Comparison of ENCODE assay signal across 8 cellular contexts in the genomic region with DNA sequence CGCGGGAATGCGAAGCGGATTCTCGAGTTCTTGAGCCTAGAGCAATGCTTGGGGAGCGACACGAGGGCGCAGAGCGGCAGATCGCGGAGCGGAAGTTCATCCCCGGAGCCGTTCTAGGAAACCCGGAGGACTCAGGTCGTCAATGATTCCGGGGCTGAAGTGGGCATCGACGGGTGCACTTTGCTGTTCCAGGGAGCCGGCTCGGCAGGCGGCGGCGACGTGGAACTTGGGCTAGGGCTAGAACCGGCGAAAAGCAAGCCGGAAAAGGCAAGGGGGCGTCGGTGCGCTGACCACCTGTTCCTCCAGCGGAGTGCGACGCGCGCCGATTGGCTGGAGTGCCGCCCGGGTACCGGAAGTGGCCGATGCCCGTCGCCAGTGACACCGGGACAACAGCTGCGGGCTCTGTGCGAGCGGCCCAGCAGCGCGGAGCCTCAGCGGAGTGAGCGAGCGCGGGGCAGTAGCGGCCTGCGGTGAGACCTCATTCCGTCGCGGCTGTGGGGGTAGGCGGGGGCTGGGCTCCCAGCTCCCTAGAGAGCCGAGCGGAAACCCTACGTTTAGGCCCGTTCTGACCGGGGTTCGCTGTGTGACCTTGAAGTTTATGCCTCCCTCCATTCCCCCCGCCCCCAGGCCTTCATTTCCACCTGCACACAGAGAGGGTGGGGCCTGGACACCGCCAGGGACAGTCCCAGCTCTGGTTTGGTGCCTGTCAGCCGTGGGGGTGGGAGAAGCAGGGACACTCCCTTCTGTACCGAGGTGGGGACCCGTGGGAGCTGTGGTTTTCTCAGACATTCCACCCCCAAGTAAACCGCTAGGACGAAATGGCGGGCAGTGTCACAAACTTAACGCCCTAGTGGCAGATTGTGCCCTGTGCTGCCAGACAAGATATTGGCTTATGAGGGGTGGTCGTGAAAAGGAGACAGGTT. TPM values are rescaled to one million over a fixed set of nuclear protein-coding genes. Genes with fewer than 3 reads are reported as not detected.
DNase-seq lines count a peak whose midpoint lies in the region; ATAC-seq, FAIRE-seq and TF ChIP-seq lines count a peak whose summit lies in the region.

Gene ZFP3 (plus strand): TSS at position 362 of the 923 bp plus-strand sequence. CDS start 13,038 bp downstream, outside the sequence.

- no peak for FAIRE-seq in bronchial epithelial cell (lab: Jason Lieb, UNC)

- DNase-seq in ELR (ENCODE audit: low read depth), result peak; percentile 37
- peak; percentile 74 for DNase-seq in NCI-H1436 (lab: John Stamatoyannopoulos, UW)
- DNase-seq in bronchial epithelial cell (ENCODE audit: low read depth), result peak; percentile 46
- DNase-seq in kidney epithelial cell (ENCODE audit: low read depth), result peak; percentile 51
- peak; percentile 66 to 71 for DNase-seq in stimulated activated CD4-positive, alpha-beta T cell treated with anti-CD3 and anti-CD28 coated beads, Interleukin-15, amount 100 ng/mL, for 48 hours (ENCODE audit: low read depth in 2 of 2)
- DNase-seq in cortex of kidney (lab: John Stamatoyannopoulos, UW), result no peak

- no peaks in the 10 kb centered on the region for H3K36me3 ChIP-seq in bronchial epithelial cell (ENCODE audit: control insufficient read depth, insufficient read depth, low read length)
- H3K36me3 ChIP-seq in kidney epithelial cell (ENCODE audit: control insufficient read depth, insufficient read depth, low read length), result no peaks in the 10 kb centered on the region

- H3K27me3 ChIP-seq in bronchial epithelial cell (ENCODE audit: control insufficient read depth, insufficient read depth, low read length) (no peaks in the 10 kb centered on the region), kidney epithelial cell (ENCODE audit: control insufficient read depth, insufficient read depth, low read length) (no peaks in the 10 kb centered on the region)

- ATAC-seq in GM21825 (IDR thresholded peaks at IDR 0.05; ENCODE audit: unreplicated experiment), result peak; percentile 78

- TF ChIP-seq CTCF in WI38 (IDR thresholded peaks at IDR 0.05; ENCODE audit: low read depth, low read length) (no peak), bronchial epithelial cell (IDR thresholded peaks at IDR 0.05; ENCODE audit: insufficient read depth, low read length, severe bottlenecking) (no peak), kidney epithelial cell (IDR thresholded peaks at IDR 0.05; ENCODE audit: insufficient read depth, low read length, poor library complexity, severe bottlenecking) (no peak)

- peak within 1 kb of the TSS; percentile 58 for H3K4me3 ChIP-seq in WI38 (ENCODE audit: low read depth, low read length)
- peak within 1 kb of the TSS; percentile 61 for H3K4me3 ChIP-seq in bronchial epithelial cell (ENCODE audit: low read depth, low read length)
- H3K4me3 ChIP-seq in kidney epithelial cell (ENCODE audit: low read depth, low read length), result peak within 1 kb of the TSS; percentile 48

RNA-seq across cellular contexts. Expression of gene ZFP3, which starts in this region (rescaled TPM):
- total RNA-seq in bronchial epithelial cell (0.53 and 0.64 TPM in 2 replicates), kidney epithelial cell (4.4 and 4.8 TPM in 2 replicates)

Comparison
In these comparisons a context has a peak if more than half of its experiments do, and no peak if none do; other contexts are left out.
1. Peak in DNase-seq and H3K4me3 ChIP-seq in bronchial epithelial cell; RNA of the gene not detected or under 1 TPM.